ENCODE assay signal across 12 cellular contexts in the genomic region with DNA sequence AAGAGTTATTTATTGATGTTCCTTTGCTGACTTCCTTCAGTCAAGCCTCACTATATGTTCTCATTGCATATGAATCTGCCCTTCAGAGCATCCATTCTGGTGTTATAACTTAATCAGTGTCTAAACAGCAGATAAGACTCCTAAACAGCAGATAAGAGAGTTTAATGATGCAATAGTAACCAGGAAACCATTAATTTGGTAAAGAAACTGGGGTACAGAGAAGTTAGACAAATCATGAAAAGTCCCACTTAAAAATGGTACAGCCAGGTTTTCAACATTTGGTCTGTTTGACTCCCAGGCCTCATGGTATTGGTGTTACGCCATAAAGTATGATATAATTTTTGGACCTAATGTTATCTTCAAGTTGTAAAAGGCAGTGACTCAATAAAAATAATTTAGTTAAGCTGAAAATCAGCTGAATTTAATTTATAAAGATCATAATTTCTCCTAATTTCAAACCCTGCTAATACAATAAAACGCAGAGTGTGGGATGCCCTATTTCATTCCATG.
"Had no signal": no experiment of that assay in that cellular context is flagged by ENCODE, and none has a peak within 500 bp of the region (broad histone marks: within the 10 kb centered on the region; RNA-seq: fewer than 3 reads in every experiment).

No MANE protein-coding gene starts in this region.

- H3K9ac ChIP-seq: parathyroid adenoma had no signal

- H3K27ac ChIP-seq: hepatocyte, parathyroid adenoma had no signal

- H3K27me3 ChIP-seq: esophagus muscularis mucosa, gastroesophageal sphincter, hepatocyte, transverse colon had no signal

- H3K79me2 ChIP-seq: parathyroid adenoma had no signal

- H3K4me2 ChIP-seq: hepatocyte had no signal

- ATAC-seq: activated naive CD4-positive, alpha-beta T cell treated with anti-CD3 and anti-CD28 coated beads, Interleukin-2, amount 50 U/mL, for 72 hours; gastroesophageal sphincter; stimulated activated memory B cell treated with anti-CD40 and anti-IgM and Interleukin-4, amounts not matched to agents 10 μg/mL and 1 μg/mL and 100 μg/mL, for 72 hours had no signal

- H2AFZ ChIP-seq: hepatocyte, parathyroid adenoma had no signal

- H3K9me3 ChIP-seq: esophagus muscularis mucosa, gastroesophageal sphincter, transverse colon had no signal

- DNase-seq: activated CD4-positive, CD25-positive, alpha-beta regulatory T cell; activated effector memory CD4-positive, alpha-beta T cell treated with anti-CD3 and anti-CD28 coated beads, Interleukin-2, amount 50 U/mL, for 16 hours; activated T-cell treated with anti-CD3 and anti-CD28 coated beads, Interleukin-2, amount 50 U/mL, for 24 hours; retina; T-helper 2 cell; transverse colon had no signal

- H3K36me3 ChIP-seq: esophagus muscularis mucosa, gastroesophageal sphincter, transverse colon had no signal

- H3K4me3 ChIP-seq: esophagus muscularis mucosa, gastroesophageal sphincter, hepatocyte, transverse colon had no signal
